ENCODE assay signal across 8 cellular contexts in genomic region chr2:133561045-133561852, GRCh38. TPM values are rescaled to one million over a fixed set of nuclear protein-coding genes. Genes with fewer than 3 reads are reported as not detected.
DNase-seq lines count a peak whose midpoint lies in the region; ATAC-seq, FAIRE-seq and TF ChIP-seq lines count a peak whose summit lies in the region.

No MANE protein-coding gene starts in this region.

- ATAC-seq in body of pancreas (peak; percentile 45), HepG2 (peak; percentile 69), aorta (ENCODE audit: low FRiP score) (no peak)

- H3K27me3 ChIP-seq in body of pancreas (no peaks in the 10 kb centered on the region), HepG2 (ENCODE audit: control insufficient read depth in 1 of 2, insufficient read depth in 2 of 2, low read length in 2 of 2) (no peaks in the 10 kb centered on the region), aorta (ENCODE audit: control insufficient read depth in 1 of 2, insufficient read depth in 2 of 2, low read length in 1 of 2) (peaks cover 0 to 1% of the 10 kb centered on the region in 2 donors)

- no peak for TF ChIP-seq RAD21 in HepG2 (CRISPR knock-in tag; IDR thresholded peaks at IDR 0.05)

- 19 to 21% methylated on average over 3 of the region's 3 CpGs for WGBS in body of pancreas, 2 donors
- 10% methylated on average over 3 of the region's 3 CpGs for WGBS in HepG2 (ENCODE audit: low lambda C conversion rate)
- 23 to 28% methylated on average over 3 of the region's 3 CpGs for WGBS in aorta, 2 donors

- peak; percentile 12 for FAIRE-seq in HepG2 (lab: Jason Lieb, UNC)

- CTCF ChIA-PET in HepG2 (lab: Yijun Ruan, JAX; ENCODE audit: low intra/inter-chr PET ratio, low total read pairs), result interaction anchor here (0.9 kb wide), 1 partner anchor 1293 kb away, joined by 3 read pairs; no protein-coding TSS in a partner anchor

- DNase-seq in DMS153 (lab: John Stamatoyannopoulos, UW) (peak; percentile 8), H4 (ENCODE audit: low spot score) (peak; percentile 61), NCI-H2081 treated with DMSO at 0.1 percent for 48 hours (lab: John Stamatoyannopoulos, UW) (peak; percentile 9), body of pancreas (peak; percentile 18 to 53 (median 24)), HepG2 (ENCODE audit: low spot score) (peak; percentile 33), aorta (no peak), NCI-H446 treated with DMSO at 0.1 percent for 48 hours (lab: John Stamatoyannopoulos, UW) (no peak), GM19240 (ENCODE audit: insufficient read length, low spot score) (no peak)

- intact Hi-C loops in body of pancreas (cut with DNase I), result no loop called here
- intact Hi-C loops in HepG2 (cut with micrococcal nuclease; ENCODE audit: unreplicated experiment), result loop anchor here (2.0 kb wide), 1 partner anchor 42 kb away; no protein-coding TSS in a partner anchor
- intact Hi-C loops in aorta (cut with DNase I), result no loop called here

- no peak overlapping the region for H2AFZ ChIP-seq in HepG2 (ENCODE audit: low read length)

- no peaks in the 10 kb centered on the region for H3K4me1 ChIP-seq in body of pancreas
- H3K4me1 ChIP-seq in HepG2 (ENCODE audit: insufficient read depth, low read length), result no peaks in the 10 kb centered on the region
- no peaks in the 10 kb centered on the region for H3K4me1 ChIP-seq in aorta (ENCODE audit: control insufficient read depth in 1 of 2, insufficient read depth in 2 of 2, low read length in 2 of 2)

- H3K4me2 ChIP-seq in HepG2 (ENCODE audit: low read depth, low read length), result no peak overlapping the region

- H3K4me3 ChIP-seq in body of pancreas, result no peak overlapping the region
- H3K4me3 ChIP-seq in HepG2 (replicated peaks in 1 of 3; ENCODE audit: insufficient read depth in 1 of 3, low read depth in 2 of 3, low read length in 3 of 3), result no peak overlapping the region
- H3K4me3 ChIP-seq in aorta (ENCODE audit: low read length in 2 of 2), result no peak overlapping the region

- TF ChIP-seq CTCF in body of pancreas (IDR thresholded peaks at IDR 0.05) (peak in 6 of 7 experiments; percentile 43 to 66 (median 61)), HepG2 (CRISPR knock-in tag; IDR thresholded peaks at IDR 0.05) (peak; percentile 66)

- no peak for TF ChIP-seq POLR2A in body of pancreas (IDR thresholded peaks at IDR 0.05)
- TF ChIP-seq POLR2A in HepG2 (IDR thresholded peaks at IDR 0.05; ENCODE audit: insufficient read depth in 1 of 2, low read depth in 2 of 2, low read length in 2 of 2), result no peak

- no peak overlapping the region for H3K9ac ChIP-seq in HepG2 (ENCODE audit: insufficient read depth, low read depth, low read length)

- no peaks in the 10 kb centered on the region for H3K79me2 ChIP-seq in HepG2 (ENCODE audit: insufficient read depth, low read length)

- POLR2A ChIA-PET in HepG2 (lab: Yijun Ruan, JAX), result no interaction called here

- no peak for TF ChIP-seq EP300 in HepG2 (IDR thresholded peaks at IDR 0.05; ENCODE audit: low read depth in 2 of 2, low read length in 2 of 2)
- no peak for TF ChIP-seq EP300 in HepG2 (CRISPR knock-in tag; IDR thresholded peaks at IDR 0.05; ENCODE audit: borderline replicate concordance)

- H3K9me3 ChIP-seq in body of pancreas, result no peaks in the 10 kb centered on the region
- H3K9me3 ChIP-seq in HepG2 (ENCODE audit: low read length), result no peaks in the 10 kb centered on the region
- no peaks in the 10 kb centered on the region for H3K9me3 ChIP-seq in aorta (ENCODE audit: control insufficient read depth, low read length)

- H4K20me1 ChIP-seq in HepG2 (ENCODE audit: insufficient read depth, low read length), result no peaks in the 10 kb centered on the region

- no peak overlapping the region for H3K27ac ChIP-seq in body of pancreas
- H3K27ac ChIP-seq in HepG2 (ENCODE audit: extremely low read length, insufficient read depth, low read length), result no peak overlapping the region
- no peak overlapping the region for H3K27ac ChIP-seq in aorta (ENCODE audit: low read depth in 1 of 2, low read length in 2 of 2)

- H3K36me3 ChIP-seq in body of pancreas (replicated peaks in 1 of 2; ENCODE audit: insufficient read depth in 1 of 2, low read depth in 2 of 2) (no peaks in the 10 kb centered on the region), HepG2 (replicated peaks in 1 of 2; ENCODE audit: control insufficient read depth in 1 of 2, insufficient read depth in 2 of 2, low read length in 2 of 2) (no peaks in the 10 kb centered on the region), aorta (ENCODE audit: control insufficient read depth in 1 of 2, insufficient read depth in 2 of 2, low read length in 1 of 2) (no peaks in the 10 kb centered on the region)

- no TSS peak for BruUV-seq in HepG2 (replicated peaks; lab: Mats Ljungman, UMichigan)

- in situ Hi-C loops in HepG2 (cut with HindIII; ENCODE audit: extremely low pct_ligation_motif_present, low pct_unique_long_range_greater_than_20kb), result no loop called here

TF ChIP-seq in HepG2, 621 proteins besides CTCF, POLR2A, EP300 and RAD21:
- peak; percentile 65 for TF ChIP-seq STAG1 (CRISPR knock-in tag; IDR thresholded peaks at IDR 0.05)
- TF ChIP-seq SMC3 (IDR thresholded peaks at IDR 0.05; ENCODE audit: low read length), result peak; percentile 47; the same call in 1 of the 2 replicates
- no peak for TF ChIP-seq ATF7 (IDR thresholded peaks at IDR 0.05)
- no peak for TF ChIP-seq ATF7 (CRISPR knock-in tag; IDR thresholded peaks at IDR 0.05)

RNA-seq across cellular contexts. Expression of gene NCKAP5, which starts 7.0 kb away (rescaled TPM):
- 0.08 and 1.0 TPM in 2 replicates for total RNA-seq in H4 (2014; rRNA removed; shearing (Covaris generic))
- total RNA-seq in body of pancreas (1 to 10 TPM in 1 of 2 donors, under 1 TPM in 1; 0.78 to 2.6 TPM), HepG2 (2016; rRNA removed; fragmentation: Illumina TruSeq; extraction: Trizol) (not detected in 2 replicates), aorta (1 to 10 TPM; 2.4 to 7.5 TPM)
- not detected in 2 replicates for total RNA-seq in HepG2 (2016; cell fraction: cytosol; rRNA removed; fragmentation: Illumina TruSeq; extraction: Trizol; ENCODE audit: low read depth)
- not detected in 2 replicates for total RNA-seq in HepG2 (2016; cell fraction: insoluble cytoplasmic fraction; rRNA removed; fragmentation: Illumina TruSeq; extraction: Trizol)
- total RNA-seq in HepG2 (2016; cell fraction: membrane; rRNA removed; fragmentation: Illumina TruSeq; extraction: Trizol), result not detected in 2 replicates
- total RNA-seq in HepG2 (2016; cell fraction: nucleus; rRNA removed; fragmentation: Illumina TruSeq; extraction: Trizol), result not detected in 2 replicates
- polyA plus RNA-seq in HepG2 (2011; rRNA removed) (0.01 and 0.04 TPM in 2 replicates), aorta (under 1 TPM in 1 of 2 donors, not detected in 1; 0.75 TPM)
- 0.01 TPM in 1 of 2 replicates, not detected in the other for polyA plus RNA-seq in HepG2 (2011; cell fraction: cytosol; rRNA removed)
- polyA plus RNA-seq in HepG2 (2011; cell fraction: nucleus; rRNA removed), result 0.02 TPM in 1 of 2 replicates, not detected in the other
- not detected in 2 replicates for polyA plus RNA-seq in HepG2 (2012)
- polyA plus RNA-seq in HepG2 (2016; cell fraction: cytosol; fragmentation: Illumina TruSeq; extraction: Trizol; ENCODE audit: low read depth), result not detected in 2 replicates
- polyA plus RNA-seq in HepG2 (2016; cell fraction: insoluble cytoplasmic fraction; fragmentation: Illumina TruSeq; extraction: Trizol; ENCODE audit: low read depth), result not detected in 2 replicates
- not detected in 2 replicates for polyA plus RNA-seq in HepG2 (2016; cell fraction: membrane; fragmentation: Illumina TruSeq; extraction: Trizol; ENCODE audit: low read depth)
- polyA plus RNA-seq in HepG2 (2016; cell fraction: nucleus; fragmentation: Illumina TruSeq; extraction: Trizol; ENCODE audit: insufficient read depth, low read depth), result not detected in 2 replicates
- polyA minus RNA-seq in HepG2 (2011; rRNA and poly(A)+ RNA removed; ENCODE audit: low replicate concordance), result 0.06 and 5.5 TPM in 2 replicates
- not detected in 2 replicates for polyA minus RNA-seq in HepG2 (2011; cell fraction: cytosol; rRNA and poly(A)+ RNA removed)
- polyA minus RNA-seq in HepG2 (2011; cell fraction: nucleus; rRNA and poly(A)+ RNA removed), result 0.13 and 0.75 TPM in 2 replicates

Comparison
In these comparisons a context has a peak if more than half of its experiments do, and no peak if none do; other contexts are left out.
1. DNase-seq: peak in DMS153 (single experiment), H4 (single experiment), NCI-H2081 treated with DMSO at 0.1 percent for 48 hours (single experiment), body of pancreas (4 of 4) and HepG2 (single experiment); none in aorta (0 of 2), NCI-H446 treated with DMSO at 0.1 percent for 48 hours (single experiment) and GM19240 (single experiment).